ENCODE assay signal across 16 cellular contexts in genomic region chr6:155517282-155517681, GRCh38.
"Had no signal": no experiment of that assay in that cellular context is flagged by ENCODE, and none has a peak within 500 bp of the region (broad histone marks: within the 10 kb centered on the region; RNA-seq: fewer than 3 reads in every experiment).

No MANE protein-coding gene starts in this region.

- DNase-seq: activated CD4-positive, alpha-beta T cell treated with anti-CD3 and anti-CD28 coated beads, Interleukin-2, amount 10 ng/mL, durations not matched to agents 7 days and 5 days; activated CD4-positive, CD25-positive, alpha-beta regulatory T cell treated with anti-CD3 and anti-CD28 coated beads, Interleukin-2, amount 50 U/mL, for 72 hours; activated naive CD8-positive, alpha-beta T cell treated with anti-CD3 and anti-CD28 coated beads for 36 hours; activated T-cell treated with anti-CD3 and anti-CD28 coated beads, Interleukin-2, amount 50 U/mL, for 24 hours; foreskin fibroblast; kidney; left ventricle myocardium inferior; ovary; stimulated activated CD4-positive, alpha-beta T cell treated with anti-CD3 and anti-CD28 coated beads, Interleukin-4, amount 100 ng/mL, for 4 hours; T-cell; tibial artery; WERI-Rb-1 had no signal

- H3K36me3 ChIP-seq: left ventricle myocardium inferior, neutrophil, ovary, prostate gland, right atrium auricular region, tibial artery, WERI-Rb-1 had no signal

- ATAC-seq: activated T-helper 17 cell treated with anti-CD3 and anti-CD28 coated beads, Interleukin-2, amount 50 U/mL, for 72 hours; T-cell had no signal

- H3K27me3 ChIP-seq: neutrophil, ovary, right atrium auricular region, tibial artery had no signal

- H3K27ac ChIP-seq: left ventricle myocardium inferior, neutrophil, ovary, prostate gland, right atrium auricular region, tibial artery, WERI-Rb-1 had no signal

- H3K4me3 ChIP-seq: left ventricle myocardium inferior, ovary, prostate gland, right atrium auricular region, tibial artery had no signal

- H3K4me1 ChIP-seq: left ventricle myocardium inferior, prostate gland, right atrium auricular region, tibial artery had no signal

- H3K9me3 ChIP-seq: left ventricle myocardium inferior, neutrophil, ovary, prostate gland, right atrium auricular region, tibial artery had no signal
